ENCODE assay signal across 8 cellular contexts in the genomic region with DNA sequence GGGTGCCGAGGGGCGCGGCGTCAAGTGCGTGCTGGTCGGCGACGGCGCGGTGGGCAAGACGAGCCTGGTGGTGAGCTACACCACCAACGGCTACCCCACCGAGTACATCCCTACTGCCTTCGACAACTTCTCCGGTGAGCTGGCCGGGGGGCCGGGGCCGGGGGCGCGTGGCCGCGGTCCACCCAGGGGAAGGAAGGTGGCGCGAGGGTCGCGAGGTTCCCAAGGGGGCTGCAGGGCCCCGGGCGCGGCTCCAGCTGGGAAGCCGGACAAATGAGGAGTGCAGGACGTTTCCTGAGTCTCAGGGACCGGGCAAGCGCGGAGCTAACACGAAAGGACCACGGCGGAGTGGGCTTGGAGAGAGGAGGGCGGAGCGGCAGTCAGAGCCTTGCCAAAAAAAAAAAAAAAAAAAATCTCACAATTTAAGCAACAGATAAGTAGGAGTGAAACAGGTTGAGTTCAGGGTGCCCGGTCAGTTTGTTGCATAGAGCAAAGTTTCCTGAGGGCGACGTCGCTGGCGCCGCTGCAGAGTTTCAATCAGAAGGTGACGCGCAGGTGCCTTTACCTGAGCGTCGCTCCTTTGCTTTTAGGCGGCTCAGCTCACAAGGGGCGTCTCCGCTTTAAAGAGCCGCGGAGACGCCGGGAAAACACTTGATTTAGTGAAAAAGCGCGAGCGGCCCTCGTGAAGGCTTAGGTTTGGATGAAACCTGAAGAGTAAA. TPM values are rescaled to one million over a fixed set of nuclear protein-coding genes. Genes with fewer than 3 reads are reported as not detected.
DNase-seq lines count a peak whose midpoint lies in the region; ATAC-seq and TF ChIP-seq lines count a peak whose summit lies in the region.

No MANE protein-coding gene starts in this region.

- no peak overlapping the region for H3K4me3 ChIP-seq in DND-41 (ENCODE audit: low read depth in 1 of 2, low read length in 2 of 2)
- H3K4me3 ChIP-seq in HUES64 (ENCODE audit: low read length), result peak overlapping the region; percentile 67
- peak overlapping the region; percentile 84 to 92 for H3K4me3 ChIP-seq in muscle layer of duodenum (ENCODE audit: low read depth in 1 of 2, low read length in 2 of 2)
- H3K4me3 ChIP-seq in urinary bladder (ENCODE audit: low read depth, low read length), result peak overlapping the region; percentile 98

- H3K27me3 Mint-ChIP-seq in endothelial cell (ENCODE audit: unreplicated experiment), result peaks cover 2% of the 10 kb centered on the region

- H3K79me2 ChIP-seq in DND-41 (ENCODE audit: insufficient read depth, low read length), result no peaks in the 10 kb centered on the region

- peak overlapping the region; percentile 94 for H3K4me3 Mint-ChIP-seq in endothelial cell (ENCODE audit: unreplicated experiment)

- H3K27ac ChIP-seq in DND-41 (ENCODE audit: low read length) (no peak overlapping the region), HUES64 (ENCODE audit: low read depth, low read length) (no peak overlapping the region), muscle layer of duodenum (ENCODE audit: low read length) (peak overlapping the region; percentile 90), urinary bladder (ENCODE audit: low read depth) (peak overlapping the region; percentile 95)

- H3K9me3 ChIP-seq in DND-41 (ENCODE audit: insufficient read depth, low read length, severe bottlenecking) (no peaks in the 10 kb centered on the region), HUES64 (ENCODE audit: insufficient read depth, low read depth, low read length) (no peaks in the 10 kb centered on the region), muscle layer of duodenum (ENCODE audit: control insufficient read depth in 1 of 2, low read length in 2 of 2) (no peaks in the 10 kb centered on the region)

- H3K9ac ChIP-seq in DND-41 (ENCODE audit: low read depth, low read length), result peak overlapping the region; percentile 27; the same call in 1 of the 2 replicates
- peak overlapping the region; percentile 17; the same call in 1 of the 2 replicates for H3K9ac ChIP-seq in HUES64 (ENCODE audit: low read depth, low read length)

- no peak for TF ChIP-seq CTCF in DND-41 (IDR thresholded peaks at IDR 0.05; ENCODE audit: borderline replicate concordance, extremely low read depth, low read length, poor library complexity, severe bottlenecking)
- no peak for TF ChIP-seq CTCF in endothelial cell (IDR thresholded peaks at IDR 0.05; ENCODE audit: unreplicated experiment)

- under 1% methylated on average over 56 of the region's 60 CpGs for WGBS in HUES64
- WGBS in urinary bladder, result 2% methylated on average over 60 of the region's 60 CpGs

- no peaks in the 10 kb centered on the region for H3K9me3 Mint-ChIP-seq in endothelial cell (ENCODE audit: unreplicated experiment)

- H3K4me1 ChIP-seq in DND-41 (ENCODE audit: insufficient read depth, low read length) (peaks cover 8% of the 10 kb centered on the region), HUES64 (ENCODE audit: insufficient read depth, low read length) (peaks cover 13% of the 10 kb centered on the region; the same call in 1 of the 2 replicates), muscle layer of duodenum (ENCODE audit: control insufficient read depth in 1 of 2, insufficient read depth in 2 of 2, low read length in 2 of 2) (peaks cover 0 to 20% of the 10 kb centered on the region in 2 donors), urinary bladder (ENCODE audit: insufficient read depth) (no peaks in the 10 kb centered on the region)

- H3K36me3 ChIP-seq in DND-41 (ENCODE audit: insufficient read depth, low read length), result no peaks in the 10 kb centered on the region
- peaks cover 10% of the 10 kb centered on the region; the same call in 1 of the 2 replicates for H3K36me3 ChIP-seq in HUES64 (ENCODE audit: insufficient read depth, low read length)
- H3K36me3 ChIP-seq in muscle layer of duodenum (ENCODE audit: control insufficient read depth in 1 of 2, insufficient read depth in 2 of 2, low read length in 2 of 2), result peaks cover 0 to 7% of the 10 kb centered on the region in 2 donors
- no peaks in the 10 kb centered on the region for H3K36me3 ChIP-seq in urinary bladder (ENCODE audit: insufficient read depth)

- H3K27me3 ChIP-seq in DND-41 (ENCODE audit: insufficient read depth, low read length, poor library complexity) (peaks cover 75% of the 10 kb centered on the region), HUES64 (ENCODE audit: insufficient read depth, low read length) (peaks cover 37% of the 10 kb centered on the region), muscle layer of duodenum (ENCODE audit: low read depth, low read length) (no peaks in the 10 kb centered on the region)

- H4K20me1 ChIP-seq in DND-41 (ENCODE audit: insufficient read depth, low read length), result no peaks in the 10 kb centered on the region

- ATAC-seq in DND-41 (ENCODE audit: insufficient read depth, low read depth), result peak; percentile 16; the same call in 2 of the 3 replicates
- ATAC-seq in GM19328 (IDR thresholded peaks at IDR 0.05; ENCODE audit: unreplicated experiment), result no peak
- ATAC-seq in GM19455 (IDR thresholded peaks at IDR 0.05; ENCODE audit: unreplicated experiment), result no peak

- no peak overlapping the region for H3K27ac Mint-ChIP-seq in endothelial cell (ENCODE audit: unreplicated experiment)

- no peak overlapping the region for H2AFZ ChIP-seq in DND-41 (ENCODE audit: low read depth, low read length)

- H3K4me2 ChIP-seq in DND-41 (ENCODE audit: insufficient read depth, low read length), result no peak overlapping the region; the same call in 1 of the 2 replicates

- no peak for DNase-seq in DND-41
- DNase-seq in activated CD4-positive, alpha-beta T cell treated with anti-CD3 and anti-CD28 coated beads, Interleukin-2, amount 50 U/mL, for 48 hours, result peak; percentile 11 to 22
- DNase-seq in endothelial cell (ENCODE audit: low spot score), result peak; percentile 37

- peaks cover 17% of the 10 kb centered on the region for H3K4me1 Mint-ChIP-seq in endothelial cell (ENCODE audit: unreplicated experiment)

- H3K36me3 Mint-ChIP-seq in endothelial cell (ENCODE audit: low read depth, unreplicated experiment), result no peaks in the 10 kb centered on the region

RNA-seq across cellular contexts. Expression of a gene that starts 0.8 kb away (rescaled TPM):
- 8.2 TPM for polyA plus RNA-seq in HUES64 (2013, experiment 1 of 2)
- polyA plus RNA-seq in HUES64 (2013, experiment 2 of 2), result 10.1 TPM
- 10.2 TPM for total RNA-seq in endothelial cell (ENCODE audit: unreplicated experiment)
- 40.4 TPM for total RNA-seq in urinary bladder
- polyA plus RNA-seq in urinary bladder, result 44.0 TPM

Comparison
In these comparisons a context has a peak if more than half of its experiments do, and no peak if none do; other contexts are left out.
1. H3K27ac ChIP-seq: peak in muscle layer of duodenum (single experiment) and urinary bladder (single experiment); none in DND-41 (single experiment) and HUES64 (single experiment).
2. H3K4me3 ChIP-seq: peak in HUES64 (single experiment), muscle layer of duodenum (2 of 2) and urinary bladder (single experiment); none in DND-41 (0 of 2).